ENCODE assay signal across 6 cellular contexts in genomic region chr2:576292-576691, GRCh38.
"Had no signal": no experiment of that assay in that cellular context is flagged by ENCODE, and none has a peak within 500 bp of the region (broad histone marks: within the 10 kb centered on the region; RNA-seq: fewer than 3 reads in every experiment).

No MANE protein-coding gene starts in this region.

- DNase-seq: IMR-90, KBM-7, KG1 had no signal

- H3K4me2 ChIP-seq: KMS-11 had no signal

- ATAC-seq: K562 had no signal

- H3K9ac ChIP-seq: KMS-11 had no signal

- FAIRE-seq: K562 had no signal

- H3K4me3 ChIP-seq: K562 had no signal

- H3K27ac ChIP-seq: HL-60, KMS-11 had no signal
